35 cellular contexts compared by ENCODE assay signal in the genomic region with DNA sequence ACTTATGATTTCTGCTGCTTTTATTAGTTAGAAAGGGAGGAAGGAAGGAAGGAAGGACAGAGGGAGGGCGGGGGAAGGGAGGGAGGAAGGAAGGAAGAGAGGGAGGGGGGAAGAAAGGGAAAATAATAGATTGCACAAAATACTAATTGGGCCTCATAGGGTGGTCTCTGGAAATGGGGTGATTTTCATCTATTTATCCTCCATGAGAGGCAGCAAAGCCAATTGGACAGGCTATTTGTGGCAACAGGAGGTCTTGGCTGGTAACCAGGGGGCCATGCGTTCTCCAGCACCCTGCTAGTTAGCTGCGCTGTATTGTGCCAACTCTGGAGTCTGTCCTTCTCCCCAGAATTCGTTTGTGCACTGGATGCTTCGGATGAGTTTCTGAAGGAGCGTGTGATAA.
"Had no signal": no experiment of that assay in that cellular context is flagged by ENCODE, and none has a peak within 500 bp of the region (broad histone marks: within the 10 kb centered on the region; RNA-seq: fewer than 3 reads in every experiment).

No MANE protein-coding gene starts in this region.

- H3K4me1 Mint-ChIP-seq: activated B cell treated with CpG ODN at 0.5 μM for 24 hours; activated CD4-positive, alpha-beta memory T cell treated with anti-CD3 and anti-CD28 coated beads, Interleukin-2, amount 10 ng/mL, durations not matched to agents 7 days and 5 days; activated CD4-positive, alpha-beta T cell treated with anti-CD3 and anti-CD28 coated beads, Interleukin-2, amount 10 ng/mL, durations not matched to agents 24 days and 14 days; activated CD8-positive, alpha-beta memory T cell treated with anti-CD3 and anti-CD28 coated beads, Interleukin-2, amount 10 ng/mL, durations not matched to agents 7 days and 5 days; activated naive CD8-positive, alpha-beta T cell treated with anti-CD3 and anti-CD28 coated beads for 36 hours; activated T-helper 17 cell treated with anti-CD3 and anti-CD28 coated beads, Interleukin-2, amount 50 U/mL, for 72 hours had no signal

- H3K27me3 ChIP-seq: adrenal gland, body of pancreas, brain microvascular endothelial cell, breast epithelium had no signal

- H3K4me3 ChIP-seq: adrenal gland, body of pancreas, breast epithelium had no signal

- H3K9me3 Mint-ChIP-seq: activated B cell treated with CpG ODN at 0.5 μM for 24 hours; activated CD4-positive, alpha-beta memory T cell treated with anti-CD3 and anti-CD28 coated beads, Interleukin-2, amount 10 ng/mL, durations not matched to agents 7 days and 5 days; activated CD4-positive, alpha-beta T cell treated with anti-CD3 and anti-CD28 coated beads, Interleukin-2, amount 10 ng/mL, durations not matched to agents 24 days and 14 days; activated naive CD4-positive, alpha-beta T cell treated with anti-CD3 and anti-CD28 coated beads for 36 hours; activated naive CD4-positive, alpha-beta T cell treated with anti-CD3 and anti-CD28 coated beads, Interleukin-2, amount 50 U/mL, for 72 hours; activated naive CD8-positive, alpha-beta T cell treated with anti-CD3 and anti-CD28 coated beads for 36 hours; activated T-cell treated with anti-CD3 and anti-CD28 coated beads, Interleukin-2, amount 50 U/mL, for 4 hours; activated T-cell treated with anti-CD3 and anti-CD28 coated beads, Interleukin-2, amount 50 U/mL, for 72 hours; activated T-helper 1 cell treated with anti-CD3 and anti-CD28 coated beads, Interleukin-12 subunit alpha, Interleukin-12 subunit beta, Interleukin-2, Interleukin-4 antibody, amounts not matched to agents 30 ng/mL and 10 ng/mL and 1 ng/mL, durations not matched to agents 14 hours and 24 hours and 36 hours; activated T-helper 17 cell treated with anti-CD3 and anti-CD28 coated beads, Interleukin-2, amount 50 U/mL, for 72 hours; T-helper 1 cell treated with Interleukin-12 subunit alpha and Interleukin-12 subunit beta and Interleukin-4 antibody, amounts not matched to agents 30 μg/mL and 1 μg/mL, for 36 hours; T-helper 2 cell treated with Interferon-gamma antibody and Interleukin-4, amounts not matched to agents 5 μg/mL and 100 μg/mL, for 36 hours had no signal

- H3K27me3 Mint-ChIP-seq: activated B cell treated with CpG ODN at 0.5 μM for 24 hours had no signal

- H3K4me3 Mint-ChIP-seq: activated B cell treated with CpG ODN at 0.5 μM for 24 hours; activated CD4-positive, alpha-beta memory T cell treated with anti-CD3 and anti-CD28 coated beads, Interleukin-2, amount 10 ng/mL, durations not matched to agents 7 days and 5 days; activated CD4-positive, alpha-beta T cell treated with anti-CD3 and anti-CD28 coated beads, Interleukin-2, amount 10 ng/mL, durations not matched to agents 24 days and 14 days; activated CD8-positive, alpha-beta memory T cell treated with anti-CD3 and anti-CD28 coated beads, Interleukin-2, amount 10 ng/mL, durations not matched to agents 7 days and 5 days; activated CD8-positive, alpha-beta T cell treated with anti-CD3 and anti-CD28 coated beads, Interleukin-2, amount 10 ng/mL, durations not matched to agents 7 days and 5 days; activated naive CD4-positive, alpha-beta T cell treated with anti-CD3 and anti-CD28 coated beads for 36 hours; activated naive CD8-positive, alpha-beta T cell treated with anti-CD3 and anti-CD28 coated beads for 36 hours; activated T-cell treated with anti-CD3 and anti-CD28 coated beads, Interleukin-2, amount 50 U/mL, for 4 hours; activated T-cell treated with anti-CD3 and anti-CD28 coated beads, Interleukin-2, amount 50 U/mL, for 72 hours; activated T-helper 1 cell treated with anti-CD3 and anti-CD28 coated beads, Interleukin-12 subunit alpha, Interleukin-12 subunit beta, Interleukin-2, Interleukin-4 antibody, amounts not matched to agents 30 ng/mL and 10 ng/mL and 1 ng/mL, durations not matched to agents 14 hours and 24 hours and 36 hours; activated T-helper 17 cell treated with anti-CD3 and anti-CD28 coated beads, Interleukin-2, amount 50 U/mL, for 72 hours; T-helper 1 cell treated with Interleukin-12 subunit alpha and Interleukin-12 subunit beta and Interleukin-4 antibody, amounts not matched to agents 30 μg/mL and 1 μg/mL, for 36 hours; T-helper 2 cell treated with Interferon-gamma antibody and Interleukin-4, amounts not matched to agents 5 μg/mL and 100 μg/mL, for 36 hours had no signal

- H3K9me3 ChIP-seq: adrenal gland, body of pancreas, breast epithelium had no signal

- H3K27ac Mint-ChIP-seq: activated B cell treated with CpG ODN at 0.5 μM for 24 hours; activated CD4-positive, alpha-beta memory T cell treated with anti-CD3 and anti-CD28 coated beads, Interleukin-2, amount 10 ng/mL, durations not matched to agents 7 days and 5 days; activated CD4-positive, alpha-beta T cell treated with anti-CD3 and anti-CD28 coated beads, Interleukin-2, amount 10 ng/mL, durations not matched to agents 24 days and 14 days; activated CD8-positive, alpha-beta memory T cell treated with anti-CD3 and anti-CD28 coated beads, Interleukin-2, amount 10 ng/mL, durations not matched to agents 7 days and 5 days; activated CD8-positive, alpha-beta T cell treated with anti-CD3 and anti-CD28 coated beads, Interleukin-2, amount 10 ng/mL, durations not matched to agents 7 days and 5 days; activated naive CD4-positive, alpha-beta T cell treated with anti-CD3 and anti-CD28 coated beads for 36 hours; activated naive CD4-positive, alpha-beta T cell treated with anti-CD3 and anti-CD28 coated beads, Interleukin-2, amount 50 U/mL, for 72 hours; activated naive CD8-positive, alpha-beta T cell treated with anti-CD3 and anti-CD28 coated beads for 36 hours; activated T-cell treated with anti-CD3 and anti-CD28 coated beads, Interleukin-2, amount 50 U/mL, for 72 hours; activated T-helper 1 cell treated with anti-CD3 and anti-CD28 coated beads, Interleukin-12 subunit alpha, Interleukin-12 subunit beta, Interleukin-2, Interleukin-4 antibody, amounts not matched to agents 30 ng/mL and 10 ng/mL and 1 ng/mL, durations not matched to agents 14 hours and 24 hours and 36 hours; activated T-helper 17 cell treated with anti-CD3 and anti-CD28 coated beads, Interleukin-2, amount 50 U/mL, for 72 hours; T-helper 1 cell treated with Interleukin-12 subunit alpha and Interleukin-12 subunit beta and Interleukin-4 antibody, amounts not matched to agents 30 μg/mL and 1 μg/mL, for 36 hours; T-helper 2 cell treated with Interferon-gamma antibody and Interleukin-4, amounts not matched to agents 5 μg/mL and 100 μg/mL, for 36 hours had no signal

- H3K27ac ChIP-seq: adrenal gland, body of pancreas, brain microvascular endothelial cell, breast epithelium, VCaP had no signal

- FAIRE-seq: astrocyte, TTC549 had no signal

- H3K36me3 ChIP-seq: adrenal gland, brain microvascular endothelial cell, breast epithelium had no signal

- DNase-seq: activated B cell treated with CpG ODN at 0.5 μM for 24 hours; activated CD4-positive, alpha-beta memory T cell treated with anti-CD3 and anti-CD28 coated beads, Interleukin-2, amount 10 ng/mL, durations not matched to agents 7 days and 5 days; activated CD4-positive, alpha-beta T cell treated with anti-CD3 and anti-CD28 coated beads for 4 hours; activated CD4-positive, alpha-beta T cell treated with anti-CD3 and anti-CD28 coated beads, Interleukin-2, amount 10 ng/mL, durations not matched to agents 24 days and 14 days; activated CD4-positive, alpha-beta T cell treated with anti-CD3 and anti-CD28 coated beads, Interleukin-2, amount 50 U/mL, for 48 hours; activated CD4-positive, CD25-positive, alpha-beta regulatory T cell treated with anti-CD3 and anti-CD28 coated beads, Interleukin-2, amount 50 U/mL, for 72 hours; activated CD8-positive, alpha-beta memory T cell treated with anti-CD3 and anti-CD28 coated beads for 24 hours; activated CD8-positive, alpha-beta memory T cell treated with anti-CD3 and anti-CD28 coated beads, Interleukin-2, amount 10 ng/mL, durations not matched to agents 7 days and 5 days; activated CD8-positive, alpha-beta memory T cell treated with anti-CD3 and anti-CD28 coated beads, Interleukin-2, amount 50 U/mL, for 48 hours; activated CD8-positive, alpha-beta T cell treated with anti-CD3 and anti-CD28 coated beads, Interleukin-2, amount 10 ng/mL, durations not matched to agents 7 days and 5 days; activated effector memory CD4-positive, alpha-beta T cell treated with anti-CD3 and anti-CD28 coated beads, Interleukin-2, amount 50 U/mL, for 16 hours; activated gamma-delta T cell treated with Interleukin-2 at 50 U/mL for 16 hours; activated naive CD4-positive, alpha-beta T cell; activated naive CD4-positive, alpha-beta T cell treated with anti-CD3 and anti-CD28 coated beads for 36 hours; activated naive CD4-positive, alpha-beta T cell treated with anti-CD3 and anti-CD28 coated beads, Interleukin-2, amount 50 U/mL, for 16 hours; activated naive CD8-positive, alpha-beta T cell treated with anti-CD3 and anti-CD28 coated beads for 36 hours; activated T-cell treated with anti-CD3 and anti-CD28 coated beads, Interleukin-2, amount 50 U/mL, for 4 hours; activated T-cell treated with anti-CD3 and anti-CD28 coated beads, Interleukin-2, amount 50 U/mL, for 72 hours; adrenal gland; amniotic stem cell; aorta; body of pancreas; brain microvascular endothelial cell; central memory CD4-positive, alpha-beta T cell; T-helper 2 cell; T-helper 9 cell had no signal

- H3K4me1 ChIP-seq: adrenal gland, breast epithelium had no signal

- ATAC-seq: activated CD8-positive, alpha-beta memory T cell treated with anti-CD3 and anti-CD28 coated beads, Interleukin-2, amount 10 ng/mL, durations not matched to agents 7 days and 5 days; activated CD8-positive, alpha-beta T cell treated with anti-CD3 and anti-CD28 coated beads, Interleukin-2, amount 10 ng/mL, durations not matched to agents 7 days and 5 days; activated naive CD4-positive, alpha-beta T cell treated with anti-CD3 and anti-CD28 coated beads, Interleukin-2, amount 50 U/mL, for 72 hours; activated T-cell treated with anti-CD3 and anti-CD28 coated beads, Interleukin-2, amount 50 U/mL, for 4 hours; activated T-cell treated with anti-CD3 and anti-CD28 coated beads, Interleukin-2, amount 50 U/mL, for 72 hours; activated T-helper 17 cell treated with anti-CD3 and anti-CD28 coated beads, Interleukin-2, amount 50 U/mL, for 72 hours; body of pancreas had no signal

- H3K36me3 Mint-ChIP-seq: activated CD8-positive, alpha-beta memory T cell treated with anti-CD3 and anti-CD28 coated beads, Interleukin-2, amount 10 ng/mL, durations not matched to agents 7 days and 5 days; activated naive CD4-positive, alpha-beta T cell treated with anti-CD3 and anti-CD28 coated beads, Interleukin-2, amount 50 U/mL, for 72 hours; activated naive CD8-positive, alpha-beta T cell treated with anti-CD3 and anti-CD28 coated beads for 36 hours had no signal
